In the genomic region with DNA sequence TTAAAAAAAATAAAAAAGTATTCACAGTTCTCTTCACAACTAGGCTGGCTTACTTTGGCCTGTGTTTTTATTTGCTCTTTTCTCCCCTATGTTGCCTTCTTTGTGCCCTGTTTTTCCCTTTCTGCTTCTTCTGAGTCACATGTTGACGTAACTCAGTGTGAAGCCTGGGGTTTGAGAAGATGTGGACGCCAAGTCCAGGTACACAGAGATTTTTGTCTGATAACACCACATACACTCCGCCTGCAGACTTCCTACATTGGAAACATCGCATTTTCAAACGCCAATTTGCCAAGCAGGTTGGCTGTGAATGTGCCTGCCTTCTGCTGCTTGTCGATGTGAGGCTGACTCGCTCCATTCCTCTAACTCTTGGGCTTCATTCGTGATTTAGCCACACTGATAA, we compare ENCODE assay signal across 19 cellular contexts.
A peak's percentile ranks its signal among the peaks of the same experiment; 100 is the strongest.
DNase-seq lines count a peak whose midpoint lies in the region; ATAC-seq and TF ChIP-seq lines count a peak whose summit lies in the region.
"Had no signal": no experiment of that assay in that cellular context is flagged by ENCODE, and none has a peak within 500 bp of the region (broad histone marks: within the 10 kb centered on the region; RNA-seq: fewer than 3 reads in every experiment).

No MANE protein-coding gene starts in this region.

- H3K27ac ChIP-seq in H9 (ENCODE audit: insufficient read length, low read depth, low read length) (no peak overlapping the region), prostate gland (no peak overlapping the region)
- H3K27ac ChIP-seq: colonic mucosa, neural progenitor cell, thyroid gland had no signal

- no peak overlapping the region for H2BK15ac ChIP-seq in H9 (ENCODE audit: low read depth, low read length)

- no peak overlapping the region for H3K23ac ChIP-seq in H9 (ENCODE audit: insufficient read length, low read depth, low read length)

- H3K27me3 Mint-ChIP-seq in H9 (ENCODE audit: low read depth) = no peaks in the 10 kb centered on the region

- no peak overlapping the region for H2BK120ac ChIP-seq in H9 (ENCODE audit: low read depth, low read length, poor library complexity, severe bottlenecking)

- H2BK20ac ChIP-seq in H9 (ENCODE audit: low read depth, low read length, poor library complexity, severe bottlenecking) = no peak overlapping the region

- H3K9me3 Mint-ChIP-seq in H9 = peaks cover 4 to 5% of the 10 kb centered on the region in 2 experiments; a peak in 4 of 5 replicates

- no peak overlapping the region for H2BK5ac ChIP-seq in H9 (ENCODE audit: insufficient read length, low read length)

- no peak overlapping the region for H3K4me2 ChIP-seq in H9 (ENCODE audit: insufficient read depth, insufficient read length, low read length)
- H3K4me2 ChIP-seq: neural progenitor cell had no signal

- no peak overlapping the region for H3K56ac ChIP-seq in H9 (ENCODE audit: insufficient read length, low read depth, low read length)

- H3K4me1 Mint-ChIP-seq in H9 = peaks cover 9 to 11% of the 10 kb centered on the region in 2 experiments
- H3K4me1 Mint-ChIP-seq: activated naive CD8-positive, alpha-beta T cell treated with anti-CD3 and anti-CD28 coated beads, Interleukin-2, amount 50 U/mL, for 24 hours; immature natural killer cell had no signal

- TF ChIP-seq CTCF in H9 (conservative IDR thresholded peaks at IDR 0.05) = no peak
- TF ChIP-seq CTCF in fibroblast of mammary gland (conservative IDR thresholded peaks at IDR 0.05; ENCODE audit: control insufficient read depth, insufficient read depth, low read depth, low read length) = no peak
- TF ChIP-seq CTCF in prostate gland (IDR thresholded peaks at IDR 0.05) = no peak

- H3K27ac Mint-ChIP-seq in H9 = peak overlapping the region in 1 of 3 experiments; percentile 81; a peak in 1 of 7 replicates
- H3K27ac Mint-ChIP-seq: activated naive CD8-positive, alpha-beta T cell treated with anti-CD3 and anti-CD28 coated beads, Interleukin-2, amount 50 U/mL, for 24 hours; immature natural killer cell; mesothelial cell of epicardium; neural progenitor cell had no signal

- no peak overlapping the region for H2BK12ac ChIP-seq in H9 (ENCODE audit: insufficient read length, low read depth, low read length)

- H4K5ac ChIP-seq in H9 (ENCODE audit: insufficient read length, low read depth, low read length) = no peak overlapping the region

- H3K36me3 ChIP-seq in adipocyte (ENCODE audit: control insufficient read depth, insufficient read depth, low read length, severe bottlenecking) (no peaks in the 10 kb centered on the region), prostate gland (no peaks in the 10 kb centered on the region)
- H3K36me3 ChIP-seq: BE2C, colonic mucosa, neural progenitor cell, thyroid gland had no signal

- H3K14ac ChIP-seq in H9 (ENCODE audit: insufficient read depth, low read length) = no peak overlapping the region; the same call in 1 of the 2 replicates

- ATAC-seq in HG03108 (IDR thresholded peaks at IDR 0.05; ENCODE audit: unreplicated experiment) (no peak), HG03159 (IDR thresholded peaks at IDR 0.05; ENCODE audit: unreplicated experiment) (no peak)
- ATAC-seq: activated naive CD8-positive, alpha-beta T cell treated with anti-CD3 and anti-CD28 coated beads, Interleukin-2, amount 50 U/mL, for 24 hours; HCT116 had no signal

- DNase-seq in H9 = no peak
- no peak for DNase-seq in adipocyte (ENCODE audit: low read depth)
- DNase-seq in fibroblast of mammary gland (ENCODE audit: low read depth) = peak; percentile 80
- DNase-seq in prostate gland (ENCODE audit: low spot score) = peak; percentile 30
- no peak for DNase-seq in HCEC 1CT
- DNase-seq in NCI-H2227 treated with DMSO at 0.1 percent for 48 hours (lab: John Stamatoyannopoulos, UW) = no peak
- DNase-seq: activated CD4-positive, alpha-beta T cell treated with anti-CD3 and anti-CD28 coated beads, Interleukin-2, amount 50 U/mL, for 48 hours; activated naive CD8-positive, alpha-beta T cell treated with anti-CD3 and anti-CD28 coated beads, Interleukin-2, amount 50 U/mL, for 24 hours; activated T-cell treated with anti-CD3 and anti-CD28 coated beads, Interleukin-2, amount 50 U/mL, for 48 hours; BE2C; colonic mucosa; glutamatergic neuron; immature natural killer cell; thyroid gland had no signal

- H3K9ac ChIP-seq in H9 (ENCODE audit: extremely low read depth, insufficient read length, low read length) = no peak overlapping the region
- H3K9ac ChIP-seq in adipocyte (ENCODE audit: low read length) = peak overlapping the region; percentile 10
- H3K9ac ChIP-seq: neural progenitor cell had no signal

- no peak overlapping the region for H2AK5ac ChIP-seq in H9 (ENCODE audit: insufficient read length, low read length)

- intact Hi-C loops in prostate gland (cut with DNase I) = no loop called here

- no peaks in the 10 kb centered on the region for H3K79me2 ChIP-seq in H9 (ENCODE audit: insufficient read depth, low read length)

- no peak overlapping the region for H4K8ac ChIP-seq in H9 (replicated peaks; ENCODE audit: insufficient read length, low read depth, low read length)

- H3K79me1 ChIP-seq in H9 (ENCODE audit: insufficient read depth, low read depth, low read length, poor library complexity, severe bottlenecking) = no peaks in the 10 kb centered on the region

- no peaks in the 10 kb centered on the region for H3K4me1 ChIP-seq in H9 (ENCODE audit: insufficient read depth, low read length)
- peaks cover 44% of the 10 kb centered on the region for H3K4me1 ChIP-seq in adipocyte (ENCODE audit: control insufficient read depth, insufficient read depth, low read length)
- no peaks in the 10 kb centered on the region for H3K4me1 ChIP-seq in prostate gland (replicated peaks)
- H3K4me1 ChIP-seq: BE2C, colonic mucosa, neural progenitor cell, thyroid gland had no signal

- H2AFZ ChIP-seq in H9 (ENCODE audit: low read length) = peak overlapping the region; percentile 9
- H2AFZ ChIP-seq: neural progenitor cell had no signal

- no peak overlapping the region for H3T11ph ChIP-seq in H9 (ENCODE audit: low read length)

- H4K91ac ChIP-seq in H9 (ENCODE audit: insufficient read length, low read depth, low read length) = no peak overlapping the region

- no peak overlapping the region for H3K4ac ChIP-seq in H9 (ENCODE audit: low read depth, low read length)

- TF ChIP-seq POLR2A in prostate gland (IDR thresholded peaks at IDR 0.05) = no peak

- H3K23me2 ChIP-seq in H9 (ENCODE audit: insufficient read length, low read depth, low read length, poor library complexity, severe bottlenecking) = no peaks in the 10 kb centered on the region

- H3K9me3 ChIP-seq in H9 (ENCODE audit: control insufficient read depth, low read depth, low read length) (no peaks in the 10 kb centered on the region), adipocyte (ENCODE audit: control insufficient read depth, low read length) (no peaks in the 10 kb centered on the region), prostate gland (no peaks in the 10 kb centered on the region)
- H3K9me3 ChIP-seq: BE2C, colonic mucosa, thyroid gland had no signal

- no peak overlapping the region for H3K4me3 Mint-ChIP-seq in H9
- H3K4me3 Mint-ChIP-seq: activated naive CD8-positive, alpha-beta T cell treated with anti-CD3 and anti-CD28 coated beads, Interleukin-2, amount 50 U/mL, for 24 hours; immature natural killer cell; mesothelial cell of epicardium; neural progenitor cell had no signal

- no peak overlapping the region for H3K18ac ChIP-seq in H9 (ENCODE audit: insufficient read length, low read depth, low read length)

- WGBS in H9 (ENCODE audit: extremely low coverage, insufficient read length, low lambda C conversion rate) = no CpG with 5 or more reads among the region's 8 CpGs
- WGBS in prostate gland = 39% methylated on average over 8 of the region's 8 CpGs

- H4K20me1 ChIP-seq in H9 (ENCODE audit: control insufficient read depth, insufficient read depth, insufficient read length) = no peaks in the 10 kb centered on the region

- no peak overlapping the region for H3K4me3 ChIP-seq in adipocyte (ENCODE audit: low read length)
- H3K4me3 ChIP-seq in fibroblast of mammary gland (ENCODE audit: control insufficient read depth, low read depth, low read length) = no peak overlapping the region
- H3K4me3 ChIP-seq in prostate gland = no peak overlapping the region
- H3K4me3 ChIP-seq: colonic mucosa, neural progenitor cell, thyroid gland had no signal

- H3K27me3 ChIP-seq in H9 (ENCODE audit: insufficient read depth, low read length) (no peaks in the 10 kb centered on the region), adipocyte (replicated peaks; ENCODE audit: control insufficient read depth, insufficient read depth, low read length) (no peaks in the 10 kb centered on the region), prostate gland (replicated peaks; ENCODE audit: insufficient read depth) (no peaks in the 10 kb centered on the region)
- H3K27me3 ChIP-seq: BE2C, colonic mucosa, neural progenitor cell, thyroid gland had no signal

- H3K36me3 Mint-ChIP-seq in H9 (ENCODE audit: insufficient read depth in 1 of 3, low read depth in 3 of 3) = peaks cover 4 to 6% (median 5%) of the 10 kb centered on the region in 3 experiments; a peak in 5 of 7 replicates
- H3K36me3 Mint-ChIP-seq: immature natural killer cell, mesothelial cell of epicardium, neural progenitor cell had no signal

Comparison
In these comparisons a context has a peak if more than half of its experiments do, and no peak if none do; other contexts are left out.
1. DNase-seq: peak in fibroblast of mammary gland (single experiment) and prostate gland (single experiment); none in H9 (single experiment), adipocyte (single experiment), HCEC 1CT (single experiment) and NCI-H2227 treated with DMSO at 0.1 percent for 48 hours (single experiment).